In the genomic region with DNA sequence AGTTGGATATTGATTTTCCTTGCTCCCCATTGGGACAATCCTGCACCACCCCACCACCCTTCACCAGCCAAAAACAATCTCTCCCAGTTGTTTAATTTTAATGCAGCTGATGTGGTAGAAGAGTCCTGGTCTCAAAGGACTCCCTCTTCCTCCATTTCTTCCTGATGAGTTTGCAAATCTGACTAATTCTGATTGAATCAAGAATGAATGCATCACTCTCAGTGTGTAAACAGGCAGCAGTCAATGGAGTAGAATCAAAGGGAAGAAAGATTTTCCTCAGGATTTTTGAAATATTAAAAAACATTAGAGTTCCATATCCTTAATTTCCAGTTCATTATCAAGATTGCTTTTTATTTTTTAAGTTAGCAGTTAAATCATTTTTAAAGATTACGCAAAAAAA, we compare ENCODE assay signal across 28 cellular contexts. TPM values are rescaled to one million over a fixed set of nuclear protein-coding genes. Genes with fewer than 3 reads are reported as not detected.
"Had no signal": no experiment of that assay in that cellular context is flagged by ENCODE, and none has a peak within 500 bp of the region (broad histone marks: within the 10 kb centered on the region; RNA-seq: fewer than 3 reads in every experiment).

No MANE protein-coding gene starts in this region.

- H3K4me1 ChIP-seq: stomach, suprapubic skin, testis, thyroid gland, tibial artery, tibial nerve, transverse colon, upper lobe of left lung, upper lobe of right lung, uterus, vagina had no signal

- DNase-seq: stimulated activated CD4-positive, alpha-beta T cell treated with anti-CD3 and anti-CD28 coated beads, Interleukin-2, amount 100 ng/mL, for 48 hours; stimulated activated CD4-positive, alpha-beta T cell treated with anti-CD3 and anti-CD28 coated beads, Interleukin-4, amount 100 ng/mL, for 1 hour; stimulated activated CD4-positive, alpha-beta T cell treated with anti-CD3 and anti-CD28 coated beads, Interleukin-4, amount 100 ng/mL, for 24 hours; stimulated activated CD4-positive, alpha-beta T cell treated with anti-CD3 and anti-CD28 coated beads, Interleukin-4, amount 100 ng/mL, for 4 hours; stimulated activated CD8-positive, alpha-beta memory T cell treated with anti-CD3 and anti-CD28 coated beads, Interleukin-4, amount 100 ng/mL, for 48 hours; stimulated activated naive B cell treated with anti-CD40 and anti-IgM and Interleukin-4, amounts not matched to agents 10 μg/mL and 1 μg/mL and 100 μg/mL, for 72 hours; stimulated activated naive CD4-positive, alpha-beta T cell; stimulated activated naive CD4-positive, alpha-beta T cell treated with Interleukin-2 at 50 U/mL for 16 hours; stimulated activated naive CD8-positive, alpha-beta T cell treated with anti-CD3 and anti-CD28 coated beads, Interleukin-15, amount 100 ng/mL, for 72 hours; stimulated activated naive CD8-positive, alpha-beta T cell treated with anti-CD3 and anti-CD28 coated beads, Interleukin-15, Interleukin-2, amounts not matched to agents 100 U/mL and 50 U/mL, for 24 hours; stomach; substantia nigra; testis; thyroid gland; tibial artery; transverse colon; trophoblast cell; upper lobe of left lung; upper lobe of right lung; uterus had no signal

- H3K36me3 ChIP-seq: stomach, suprapubic skin, thoracic aorta, thyroid gland, tibial artery, tibial nerve, transverse colon, upper lobe of left lung, upper lobe of right lung, uterus, vagina had no signal

- H3K27me3 ChIP-seq: testis, thyroid gland, tibial nerve, transverse colon, upper lobe of left lung, upper lobe of right lung, uterus, vagina had no signal

- H3K9me3 ChIP-seq: stomach, testis, thoracic aorta, thyroid gland, tibial artery, upper lobe of right lung, uterus, vagina had no signal

- FAIRE-seq: urothelium cell line had no signal

- H3K4me3 ChIP-seq: stomach, suprapubic skin, testis, thoracic aorta, thyroid gland, tibial artery, tibial nerve, transverse colon, upper lobe of left lung, upper lobe of right lung, uterus, vagina had no signal

- H3K27ac ChIP-seq: stomach, suprapubic skin, testis, thoracic aorta, thyroid gland, tibial artery, tibial nerve, transverse colon, upper lobe of left lung, upper lobe of right lung, uterus, vagina had no signal

RNA-seq across cellular contexts. Expression of a gene that starts 54.0 kb away (rescaled TPM):
- total RNA-seq: subcutaneous adipose tissue, temporal lobe, thoracic aorta, thyroid gland, transverse colon, upper lobe of right lung, urinary bladder, uterus, vagina had no signal
- polyA plus RNA-seq: stomach had no signal
